8 cellular contexts compared by ENCODE assay signal in the genomic region with DNA sequence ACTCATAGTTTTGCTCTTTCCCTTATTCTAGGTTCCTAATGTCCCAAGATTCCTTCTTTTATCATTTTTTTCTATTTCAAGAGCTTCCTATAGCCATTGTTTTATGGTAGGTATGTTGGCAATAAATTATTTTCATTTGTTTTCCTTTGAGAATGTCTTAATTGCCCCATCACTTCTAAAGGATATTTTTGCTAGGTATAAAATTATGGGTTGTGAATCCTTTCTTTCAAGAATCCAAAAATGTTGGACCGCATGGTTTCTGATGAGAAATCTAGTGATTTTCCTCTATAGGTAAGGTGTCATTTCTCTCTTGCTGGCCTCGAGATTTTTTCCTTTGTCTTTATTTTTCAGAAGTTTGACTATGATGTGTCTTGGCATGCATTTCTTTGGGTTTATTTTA.
"Had no signal": no experiment of that assay in that cellular context is flagged by ENCODE, and none has a peak within 500 bp of the region (broad histone marks: within the 10 kb centered on the region; RNA-seq: fewer than 3 reads in every experiment).

No MANE protein-coding gene starts in this region.

- ATAC-seq: GM12878 had no signal

- DNase-seq: GDM1, GF-D8 had no signal

- FAIRE-seq: G401.6, GM12878, GM12891, GM12892, GM18507, GM19239 had no signal

- H3K4me3 ChIP-seq: GM12878 had no signal
